11 cellular contexts compared by ENCODE assay signal in the genomic region with DNA sequence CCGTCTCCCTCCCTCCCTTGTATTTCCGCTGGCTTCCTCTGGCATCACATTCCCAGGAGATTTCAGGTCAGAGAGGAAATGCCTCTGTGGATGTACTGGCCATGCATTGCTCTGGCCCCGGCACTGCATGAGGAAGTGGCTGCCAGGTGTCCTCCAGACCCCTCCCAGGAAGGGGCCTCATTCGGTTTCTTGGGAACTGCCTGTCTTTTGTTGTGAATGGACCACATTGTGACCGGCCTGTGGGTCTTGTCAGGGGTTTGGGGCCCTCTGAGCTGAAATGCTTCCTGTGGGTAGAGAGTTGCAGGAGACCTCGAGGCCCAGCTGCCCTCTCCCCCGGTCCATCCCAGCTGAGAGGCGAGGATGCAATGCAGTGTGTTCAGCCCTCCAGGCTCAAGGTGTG. TPM values are rescaled to one million over a fixed set of nuclear protein-coding genes. Genes with fewer than 3 reads are reported as not detected.
DNase-seq lines count a peak whose midpoint lies in the region; ATAC-seq and TF ChIP-seq lines count a peak whose summit lies in the region.
"Had no signal": no experiment of that assay in that cellular context is flagged by ENCODE, and none has a peak within 500 bp of the region (broad histone marks: within the 10 kb centered on the region; RNA-seq: fewer than 3 reads in every experiment).

No MANE protein-coding gene starts in this region.

- H3K36me3 Mint-ChIP-seq in CD8-positive, alpha-beta T cell = peaks cover 84% of the 10 kb centered on the region
- H3K36me3 Mint-ChIP-seq in central memory CD8-positive, alpha-beta T cell (ENCODE audit: insufficient read depth) = peaks cover 25% of the 10 kb centered on the region
- peaks cover 21% of the 10 kb centered on the region for H3K36me3 Mint-ChIP-seq in nephron (ENCODE audit: low read depth)

- H3K36me3 ChIP-seq in CD8-positive, alpha-beta T cell (ENCODE audit: insufficient read depth, low read length) = peaks cover 34% of the 10 kb centered on the region
- H3K36me3 ChIP-seq in HUES6 (ENCODE audit: control insufficient read depth, insufficient read depth, low read length) = peaks cover 52% of the 10 kb centered on the region
- peaks cover 0 to 16% of the 10 kb centered on the region in 2 donors for H3K36me3 ChIP-seq in psoas muscle (ENCODE audit: insufficient read depth in 1 of 2, low read depth in 1 of 2)
- no peaks in the 10 kb centered on the region for H3K36me3 ChIP-seq in prostate gland

- intact Hi-C loops in CD8-positive, alpha-beta T cell (cut with DNase I, micrococcal nuclease) = no loop called here
- intact Hi-C loops in psoas muscle (cut with DNase I) (no loop called here), prostate gland (cut with DNase I) (no loop called here)

- CTCF ChIA-PET in CD8-positive, alpha-beta T cell (lab: Charles Lee) = interaction anchor here (1.2 to 2.2 kb wide), 2 partner anchors 26 to 144 kb away, joined by 3 to 9 read pairs; no protein-coding TSS in a partner anchor

- no peaks in the 10 kb centered on the region for H3K27me3 ChIP-seq in CD8-positive, alpha-beta T cell (ENCODE audit: insufficient read depth, low read length)
- H3K27me3 ChIP-seq in HUES6 (ENCODE audit: control insufficient read depth, insufficient read depth, low read length) (no peaks in the 10 kb centered on the region), psoas muscle (ENCODE audit: insufficient read depth in 3 of 3, low read length in 2 of 3) (no peaks in the 10 kb centered on the region), prostate gland (replicated peaks; ENCODE audit: insufficient read depth) (no peaks in the 10 kb centered on the region)

- peak overlapping the region; percentile 13 for H3K9ac ChIP-seq in HUES6 (ENCODE audit: low read length)

- H3K4me1 ChIP-seq in CD8-positive, alpha-beta T cell (ENCODE audit: insufficient read depth, low read length) = no peaks in the 10 kb centered on the region
- H3K4me1 ChIP-seq in HUES6 (ENCODE audit: control insufficient read depth, insufficient read depth, low read length) (peaks cover 10% of the 10 kb centered on the region; the same call in 1 of the 2 replicates), psoas muscle (peaks cover 44% of the 10 kb centered on the region), prostate gland (replicated peaks) (no peaks in the 10 kb centered on the region)

- H3K9me3 Mint-ChIP-seq in CD8-positive, alpha-beta T cell = no peaks in the 10 kb centered on the region
- no peaks in the 10 kb centered on the region for H3K9me3 Mint-ChIP-seq in central memory CD8-positive, alpha-beta T cell
- no peaks in the 10 kb centered on the region for H3K9me3 Mint-ChIP-seq in nephron
- H3K9me3 Mint-ChIP-seq: activated B cell treated with CpG ODN at 0.5 μM for 24 hours had no signal

- POLR2A ChIA-PET in CD8-positive, alpha-beta T cell (lab: Charles Lee) = interaction anchor here (0.7 kb wide), 1 partner anchor 21 kb away, joined by 4 read pairs; no protein-coding TSS in a partner anchor

- no peaks in the 10 kb centered on the region for H3K27me3 Mint-ChIP-seq in CD8-positive, alpha-beta T cell (ENCODE audit: low read depth)
- H3K27me3 Mint-ChIP-seq in central memory CD8-positive, alpha-beta T cell = no peaks in the 10 kb centered on the region
- H3K27me3 Mint-ChIP-seq in nephron (ENCODE audit: low read depth) = peaks cover 10% of the 10 kb centered on the region
- H3K27me3 Mint-ChIP-seq: activated B cell treated with CpG ODN at 0.5 μM for 24 hours had no signal

- no peak for TF ChIP-seq POLR2A in prostate gland (IDR thresholded peaks at IDR 0.05)

- peak overlapping the region; percentile 80 for H3K27ac Mint-ChIP-seq in CD8-positive, alpha-beta T cell
- peak overlapping the region; percentile 77 for H3K27ac Mint-ChIP-seq in central memory CD8-positive, alpha-beta T cell (ENCODE audit: low read depth)
- H3K27ac Mint-ChIP-seq in nephron = peak overlapping the region in 2 of 3 experiments; percentile 4 to 47
- H3K27ac Mint-ChIP-seq: activated B cell treated with CpG ODN at 0.5 μM for 24 hours had no signal

- H3K4me3 Mint-ChIP-seq in CD8-positive, alpha-beta T cell = no peak overlapping the region
- no peak overlapping the region for H3K4me3 Mint-ChIP-seq in central memory CD8-positive, alpha-beta T cell
- H3K4me3 Mint-ChIP-seq in nephron = no peak overlapping the region
- H3K4me3 Mint-ChIP-seq: activated B cell treated with CpG ODN at 0.5 μM for 24 hours had no signal

- no peak for TF ChIP-seq CTCF in CD8-positive, alpha-beta T cell (IDR thresholded peaks at IDR 0.05)
- no peak for TF ChIP-seq CTCF in nephron (IDR thresholded peaks at IDR 0.05; ENCODE audit: unreplicated experiment in 3 of 3)
- TF ChIP-seq CTCF in psoas muscle (IDR thresholded peaks at IDR 0.05) = no peak
- TF ChIP-seq CTCF in prostate gland (IDR thresholded peaks at IDR 0.05) = no peak

- peaks cover 18% of the 10 kb centered on the region for H3K4me1 Mint-ChIP-seq in CD8-positive, alpha-beta T cell (ENCODE audit: low read depth)
- peaks cover 29% of the 10 kb centered on the region for H3K4me1 Mint-ChIP-seq in central memory CD8-positive, alpha-beta T cell
- peaks cover 67% of the 10 kb centered on the region for H3K4me1 Mint-ChIP-seq in nephron

- no peak overlapping the region for H3K4me3 ChIP-seq in CD8-positive, alpha-beta T cell (ENCODE audit: low read depth, low read length)
- H3K4me3 ChIP-seq in HUES6 (ENCODE audit: low read depth, low read length) (no peak overlapping the region), psoas muscle (no peak overlapping the region), prostate gland (no peak overlapping the region)

- no peak for DNase-seq in CD8-positive, alpha-beta T cell
- DNase-seq in central memory CD8-positive, alpha-beta T cell (ENCODE audit: low spot score in 2 of 2) = no peak
- DNase-seq in psoas muscle (no peak), prostate gland (ENCODE audit: low spot score) (no peak)
- DNase-seq: activated B cell treated with CpG ODN at 0.5 μM for 24 hours; activated naive CD4-positive, alpha-beta T cell treated with Interleukin-2 at 50 U/mL for 16 hours; midbrain; RPMI8226 had no signal

- H3K9me3 ChIP-seq in CD8-positive, alpha-beta T cell (ENCODE audit: low read length) = no peaks in the 10 kb centered on the region
- H3K9me3 ChIP-seq in HUES6 (ENCODE audit: control insufficient read depth, insufficient read depth, low read depth, low read length) = no peaks in the 10 kb centered on the region
- no peaks in the 10 kb centered on the region for H3K9me3 ChIP-seq in psoas muscle
- no peaks in the 10 kb centered on the region for H3K9me3 ChIP-seq in prostate gland

- no peak overlapping the region for H3K27ac ChIP-seq in CD8-positive, alpha-beta T cell (ENCODE audit: low read depth, low read length)
- H3K27ac ChIP-seq in HUES6 (ENCODE audit: low read depth, low read length) (no peak overlapping the region), psoas muscle (no peak overlapping the region), prostate gland (no peak overlapping the region)

- 69 to 77% (median 73%) methylated on average over 8 of the region's 8 CpGs for WGBS in psoas muscle, 3 donors
- WGBS in prostate gland = 77% methylated on average over 8 of the region's 8 CpGs

- no peak for ATAC-seq in CD8-positive, alpha-beta T cell
- no peak for ATAC-seq in central memory CD8-positive, alpha-beta T cell (replicated peaks; ENCODE audit: extremely low read depth, poor library complexity, severe bottlenecking)
- ATAC-seq in psoas muscle (no peak), HG02623 (IDR thresholded peaks at IDR 0.05; ENCODE audit: unreplicated experiment) (no peak)

RNA-seq across cellular contexts. Expression of a gene that starts 18.8 kb away (rescaled TPM):
- 1 to 10 TPM; 2.8 to 3.7 TPM for total RNA-seq in CD8-positive, alpha-beta T cell
- total RNA-seq in psoas muscle = 1 to 10 TPM; 4.1 to 9.3 (median 6.3) TPM
- 1 to 10 TPM; 3.5 to 4.7 (median 3.6) TPM for polyA plus RNA-seq in psoas muscle
- 100 to 1,000 TPM in 1 of 2 donors, 10 to 100 TPM in 1; 29.2 to 192 TPM for total RNA-seq in prostate gland

RNA-seq across cellular contexts. Expression of a gene that starts 32.8 kb away (rescaled TPM):
- total RNA-seq in CD8-positive, alpha-beta T cell = 1 to 10 TPM; 7.3 to 7.5 TPM
- 10 to 100 TPM; 11.8 to 16.7 (median 14.2) TPM for total RNA-seq in psoas muscle
- polyA plus RNA-seq in psoas muscle = 10 to 100 TPM; 12.1 to 20.5 (median 15.5) TPM
- 10 to 100 TPM; 12.6 to 17.5 TPM for total RNA-seq in prostate gland

RNA-seq across cellular contexts. Expression of a gene that starts 53.8 kb away (rescaled TPM):
- total RNA-seq in CD8-positive, alpha-beta T cell = 1 to 10 TPM; 6.7 to 7.9 TPM
- total RNA-seq in psoas muscle (1 to 10 TPM; 5.8 to 9.6 (median 6.5) TPM), prostate gland (10 to 100 TPM; 15.2 to 19.9 TPM)
- polyA plus RNA-seq in psoas muscle = 1 to 10 TPM; 3.3 to 7.9 (median 4.1) TPM

Comparison
In these comparisons a context has a peak if more than half of its experiments do, and no peak if none do; other contexts are left out.
1. H3K27ac Mint-ChIP-seq: peak in every context shown above with its lines; median percentile 80 in CD8-positive, alpha-beta T cell; 77 in central memory CD8-positive, alpha-beta T cell; 26 in nephron.